In the genomic region with DNA sequence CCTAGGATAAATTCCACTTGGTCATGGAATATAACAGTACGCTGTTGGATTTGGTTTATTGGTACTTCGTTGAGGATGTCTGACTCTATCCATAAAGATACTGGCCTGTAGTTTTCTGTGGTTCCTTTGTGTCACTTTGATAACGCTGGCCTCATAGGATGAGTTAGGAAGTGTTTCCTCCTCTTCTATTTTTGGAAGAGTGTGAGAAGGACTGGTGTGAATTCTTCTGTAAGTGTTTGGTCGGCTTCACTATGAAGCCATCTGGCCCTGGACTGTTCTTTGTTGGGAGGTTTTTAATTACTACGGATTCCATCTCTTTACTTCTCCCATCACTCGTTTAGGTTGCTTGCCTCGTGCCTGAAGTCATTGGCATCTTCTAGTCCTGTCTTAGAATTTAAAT, we compare ENCODE assay signal across 26 cellular contexts.
"Had no signal": no experiment of that assay in that cellular context is flagged by ENCODE, and none has a peak within 500 bp of the region (broad histone marks: within the 10 kb centered on the region; RNA-seq: fewer than 3 reads in every experiment).

No MANE protein-coding gene starts in this region.

- H3K27me3 Mint-ChIP-seq: activated CD8-positive, alpha-beta memory T cell treated with anti-CD3 and anti-CD28 coated beads, Interleukin-2, amount 10 ng/mL, durations not matched to agents 7 days and 5 days; activated naive CD4-positive, alpha-beta T cell treated with anti-CD3 and anti-CD28 coated beads, Interleukin-2, amount 50 U/mL, for 24 hours; activated T-cell treated with anti-CD3 and anti-CD28 coated beads, Interleukin-2, amount 50 U/mL, for 24 hours had no signal

- H3K27ac Mint-ChIP-seq: activated CD4-positive, alpha-beta T cell treated with anti-CD3 and anti-CD28 coated beads, Interleukin-2, amount 10 ng/mL, durations not matched to agents 24 days and 14 days; activated CD8-positive, alpha-beta memory T cell treated with anti-CD3 and anti-CD28 coated beads, Interleukin-2, amount 10 ng/mL, durations not matched to agents 7 days and 5 days; activated T-cell treated with anti-CD3 and anti-CD28 coated beads, Interleukin-2, amount 50 U/mL, for 24 hours; activated T-helper 1 cell treated with anti-CD3 and anti-CD28 coated beads, Interleukin-12 subunit alpha, Interleukin-12 subunit beta, Interleukin-2, Interleukin-4 antibody, amounts not matched to agents 30 ng/mL and 10 ng/mL and 1 ng/mL, durations not matched to agents 14 hours and 24 hours and 36 hours; T-helper 1 cell treated with Interleukin-12 subunit alpha and Interleukin-12 subunit beta and Interleukin-4 antibody, amounts not matched to agents 30 μg/mL and 1 μg/mL, for 36 hours; WTC11 had no signal

- ATAC-seq: activated CD8-positive, alpha-beta memory T cell treated with anti-CD3 and anti-CD28 coated beads, Interleukin-2, amount 10 ng/mL, durations not matched to agents 7 days and 5 days; WTC11 had no signal

- H3K27ac ChIP-seq: breast epithelium, Peyer's patch, RWPE1 had no signal

- H3K4me3 ChIP-seq: breast epithelium, Peyer's patch had no signal

- H3K36me3 ChIP-seq: breast epithelium, Peyer's patch had no signal

- H3K27me3 ChIP-seq: breast epithelium, Peyer's patch had no signal

- H3K36me3 Mint-ChIP-seq: activated CD8-positive, alpha-beta memory T cell treated with anti-CD3 and anti-CD28 coated beads, Interleukin-2, amount 10 ng/mL, durations not matched to agents 7 days and 5 days; WTC11 had no signal

- DNase-seq: activated CD4-positive, alpha-beta T cell treated with anti-CD3 and anti-CD28 coated beads, Interleukin-2, amount 10 ng/mL, durations not matched to agents 24 days and 14 days; activated CD4-positive, alpha-beta T cell treated with anti-CD3 and anti-CD28 coated beads, Interleukin-2, amount 50 U/mL, for 48 hours; activated CD4-positive, CD25-positive, alpha-beta regulatory T cell treated with anti-CD3 and anti-CD28 coated beads, Interleukin-2, amount 50 U/mL, for 72 hours; activated CD8-positive, alpha-beta memory T cell treated with anti-CD3 and anti-CD28 coated beads, Interleukin-2, amount 10 ng/mL, durations not matched to agents 7 days and 5 days; activated effector memory CD4-positive, alpha-beta T cell treated with Interleukin-2 at 50 U/mL for 16 hours; activated naive CD4-positive, alpha-beta T cell; activated T-cell treated with anti-CD3 and anti-CD28 coated beads, Interleukin-2, amount 50 U/mL, for 24 hours; Kasumi-1; KBM-7; NCI-H1048; NCI-H146; NCI-H187 treated with DMSO at 0.1 percent for 48 hours; NCI-H2081 treated with DMSO at 0.1 percent for 48 hours; NCI-H2171; NCI-H345; NCI-H510A; NCI-H69; NK-92 treated with Interleukin-12 subunit alpha and Interleukin-12 subunit beta, amount 100 ng/mL, for 24 hours; SHP77 treated with DMSO at 0.1 percent for 48 hours had no signal

- H3K4me3 Mint-ChIP-seq: activated CD4-positive, alpha-beta T cell treated with anti-CD3 and anti-CD28 coated beads, Interleukin-2, amount 10 ng/mL, durations not matched to agents 24 days and 14 days; activated CD8-positive, alpha-beta memory T cell treated with anti-CD3 and anti-CD28 coated beads, Interleukin-2, amount 10 ng/mL, durations not matched to agents 7 days and 5 days; activated T-cell treated with anti-CD3 and anti-CD28 coated beads, Interleukin-2, amount 50 U/mL, for 24 hours; activated T-helper 1 cell treated with anti-CD3 and anti-CD28 coated beads, Interleukin-12 subunit alpha, Interleukin-12 subunit beta, Interleukin-2, Interleukin-4 antibody, amounts not matched to agents 30 ng/mL and 10 ng/mL and 1 ng/mL, durations not matched to agents 14 hours and 24 hours and 36 hours; T-helper 1 cell treated with Interleukin-12 subunit alpha and Interleukin-12 subunit beta and Interleukin-4 antibody, amounts not matched to agents 30 μg/mL and 1 μg/mL, for 36 hours; WTC11 had no signal

- H3K9me3 Mint-ChIP-seq: activated CD4-positive, alpha-beta T cell treated with anti-CD3 and anti-CD28 coated beads, Interleukin-2, amount 10 ng/mL, durations not matched to agents 24 days and 14 days; activated naive CD4-positive, alpha-beta T cell treated with anti-CD3 and anti-CD28 coated beads, Interleukin-2, amount 50 U/mL, for 24 hours; activated T-cell treated with anti-CD3 and anti-CD28 coated beads, Interleukin-2, amount 50 U/mL, for 24 hours; activated T-helper 1 cell treated with anti-CD3 and anti-CD28 coated beads, Interleukin-12 subunit alpha, Interleukin-12 subunit beta, Interleukin-2, Interleukin-4 antibody, amounts not matched to agents 30 ng/mL and 10 ng/mL and 1 ng/mL, durations not matched to agents 14 hours and 24 hours and 36 hours; T-helper 1 cell treated with Interleukin-12 subunit alpha and Interleukin-12 subunit beta and Interleukin-4 antibody, amounts not matched to agents 30 μg/mL and 1 μg/mL, for 36 hours; WTC11 had no signal

- H3K9me3 ChIP-seq: breast epithelium, Peyer's patch had no signal

- H3K4me1 ChIP-seq: breast epithelium, Peyer's patch had no signal
